ENCODE assay signal across 16 cellular contexts in the genomic region with DNA sequence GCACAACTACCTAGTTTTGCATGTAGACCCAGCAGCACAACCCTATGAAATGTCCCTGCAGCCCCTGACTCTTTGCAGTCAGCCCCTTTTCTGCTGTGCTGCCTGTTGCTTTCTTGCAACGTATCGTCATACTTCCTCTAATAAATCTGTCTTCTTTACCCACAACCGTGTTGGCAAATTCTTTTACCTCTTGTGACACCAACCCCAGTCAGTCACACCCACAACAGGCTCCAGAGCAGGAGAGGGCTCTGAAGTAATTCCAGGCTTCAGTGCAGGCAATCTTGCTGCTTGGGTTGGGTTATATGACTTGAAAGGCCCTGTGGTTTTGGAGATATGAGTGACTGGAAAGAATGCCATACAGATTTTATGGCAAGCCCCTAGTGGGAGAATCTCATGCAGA.
"Had no signal": no experiment of that assay in that cellular context is flagged by ENCODE, and none has a peak within 500 bp of the region (broad histone marks: within the 10 kb centered on the region; RNA-seq: fewer than 3 reads in every experiment).

No MANE protein-coding gene starts in this region.

- ATAC-seq: activated T-cell treated with anti-CD3 and anti-CD28 coated beads, Interleukin-2, amount 50 U/mL, for 72 hours; foreskin keratinocyte; left lobe of liver; naive thymus-derived CD4-positive, alpha-beta T cell; sciatic nerve; stimulated activated naive B cell treated with anti-CD40 and anti-IgM and Interleukin-4, amounts not matched to agents 10 μg/mL and 1 μg/mL and 100 μg/mL, for 72 hours had no signal

- DNase-seq: activated CD4-positive, alpha-beta memory T cell treated with anti-CD3 and anti-CD28 coated beads for 36 hours; activated CD4-positive, alpha-beta T cell treated with anti-CD3 and anti-CD28 coated beads for 48 hours; activated effector memory CD4-positive, alpha-beta T cell treated with Interleukin-2 at 50 U/mL for 16 hours; activated T-cell treated with anti-CD3 and anti-CD28 coated beads, Interleukin-2, amount 50 U/mL, for 72 hours; aorta; caudate nucleus; effector memory CD4-positive, alpha-beta T cell; foreskin keratinocyte; naive thymus-derived CD4-positive, alpha-beta T cell; stimulated activated CD4-positive, alpha-beta T cell treated with anti-CD3 and anti-CD28 coated beads, Interleukin-2, amount 100 ng/mL, for 48 hours; stimulated activated CD8-positive, alpha-beta memory T cell treated with anti-CD3 and anti-CD28 coated beads, Interleukin-4, amount 100 ng/mL, for 48 hours; stimulated activated naive B cell treated with anti-CD40 and anti-IgM and Interleukin-4, amounts not matched to agents 10 μg/mL and 1 μg/mL and 100 μg/mL, for 72 hours; testis; trophoblast cell had no signal
